ENCODE assay signal across 8 cellular contexts in the genomic region with DNA sequence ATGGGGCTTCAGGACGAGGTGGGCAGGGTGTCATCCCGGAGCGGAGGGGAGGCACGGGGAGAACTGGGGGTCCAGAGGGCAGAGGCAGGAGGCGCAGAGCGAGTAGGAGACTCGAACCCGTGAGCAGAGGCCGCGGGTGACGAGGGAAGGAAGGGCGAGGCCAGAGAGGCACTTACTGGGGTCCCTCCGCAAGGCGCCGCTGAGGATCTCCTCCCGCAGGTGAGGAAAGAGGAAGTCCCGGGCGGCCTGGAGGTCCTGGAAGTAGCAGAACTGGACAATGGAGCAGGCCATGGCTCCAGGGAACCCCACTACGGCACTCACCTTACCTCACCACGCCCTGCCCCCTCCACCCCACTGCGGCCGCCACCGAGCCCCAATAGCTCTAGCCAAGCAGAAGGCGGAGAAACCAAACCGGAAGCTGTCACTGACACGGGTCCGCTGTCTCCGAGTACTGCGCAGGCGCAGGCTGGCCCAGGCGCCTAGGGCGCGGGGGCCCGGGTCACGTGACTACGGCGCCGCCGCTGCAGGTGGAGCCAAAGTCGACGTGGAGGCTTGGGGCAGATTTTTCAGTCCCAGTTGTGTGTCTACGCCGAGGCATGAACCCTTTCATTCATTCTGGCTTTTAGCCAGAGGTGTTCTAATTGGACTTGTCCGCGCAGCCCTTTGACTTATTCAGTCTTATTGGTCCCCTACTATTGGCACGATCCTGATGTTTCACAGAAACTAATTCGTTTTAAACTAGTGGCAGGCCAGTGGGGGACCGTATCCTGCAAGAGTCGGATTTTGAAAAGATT. TPM values are rescaled to one million over a fixed set of nuclear protein-coding genes. Genes with fewer than 3 reads are reported as not detected.
DNase-seq lines count a peak whose midpoint lies in the region; ATAC-seq and TF ChIP-seq lines count a peak whose summit lies in the region.

A gene with protein sequence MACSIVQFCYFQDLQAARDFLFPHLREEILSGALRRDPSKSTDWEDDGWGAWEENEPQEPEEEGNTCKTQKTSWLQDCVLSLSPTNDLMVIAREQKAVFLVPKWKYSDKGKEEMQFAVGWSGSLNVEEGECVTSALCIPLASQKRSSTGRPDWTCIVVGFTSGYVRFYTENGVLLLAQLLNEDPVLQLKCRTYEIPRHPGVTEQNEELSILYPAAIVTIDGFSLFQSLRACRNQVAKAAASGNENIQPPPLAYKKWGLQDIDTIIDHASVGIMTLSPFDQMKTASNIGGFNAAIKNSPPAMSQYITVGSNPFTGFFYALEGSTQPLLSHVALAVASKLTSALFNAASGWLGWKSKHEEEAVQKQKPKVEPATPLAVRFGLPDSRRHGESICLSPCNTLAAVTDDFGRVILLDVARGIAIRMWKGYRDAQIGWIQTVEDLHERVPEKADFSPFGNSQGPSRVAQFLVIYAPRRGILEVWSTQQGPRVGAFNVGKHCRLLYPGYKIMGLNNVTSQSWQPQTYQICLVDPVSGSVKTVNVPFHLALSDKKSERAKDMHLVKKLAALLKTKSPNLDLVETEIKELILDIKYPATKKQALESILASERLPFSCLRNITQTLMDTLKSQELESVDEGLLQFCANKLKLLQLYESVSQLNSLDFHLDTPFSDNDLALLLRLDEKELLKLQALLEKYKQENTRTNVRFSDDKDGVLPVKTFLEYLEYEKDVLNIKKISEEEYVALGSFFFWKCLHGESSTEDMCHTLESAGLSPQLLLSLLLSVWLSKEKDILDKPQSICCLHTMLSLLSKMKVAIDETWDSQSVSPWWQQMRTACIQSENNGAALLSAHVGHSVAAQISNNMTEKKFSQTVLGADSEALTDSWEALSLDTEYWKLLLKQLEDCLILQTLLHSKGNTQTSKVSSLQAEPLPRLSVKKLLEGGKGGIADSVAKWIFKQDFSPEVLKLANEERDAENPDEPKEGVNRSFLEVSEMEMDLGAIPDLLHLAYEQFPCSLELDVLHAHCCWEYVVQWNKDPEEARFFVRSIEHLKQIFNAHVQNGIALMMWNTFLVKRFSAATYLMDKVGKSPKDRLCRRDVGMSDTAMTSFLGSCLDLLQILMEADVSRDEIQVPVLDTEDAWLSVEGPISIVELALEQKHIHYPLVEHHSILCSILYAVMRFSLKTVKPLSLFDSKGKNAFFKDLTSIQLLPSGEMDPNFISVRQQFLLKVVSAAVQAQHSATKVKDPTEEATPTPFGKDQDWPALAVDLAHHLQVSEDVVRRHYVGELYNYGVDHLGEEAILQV (N-terminal part only) (minus strand): TSS at position 407 of the 794 bp plus-strand sequence. CDS start 116 bp downstream, at position 291.

- ATAC-seq in GM19397 (IDR thresholded peaks at IDR 0.05; ENCODE audit: unreplicated experiment) (peak; percentile 97), HG03565 (IDR thresholded peaks at IDR 0.05; ENCODE audit: unreplicated experiment) (peak; percentile 97), right lobe of liver (peak; percentile 96 to 98 (median 97))

- H3K9ac ChIP-seq in duodenal mucosa (ENCODE audit: low read depth in 1 of 2, low read length in 2 of 2) = peak within 1 kb of the TSS; percentile 97 to 98

- intact Hi-C loops in right lobe of liver (cut with DNase I) = no loop called here

- DNase-seq in CD1c-positive myeloid dendritic cell (ENCODE audit: extremely low spot score) = peak; percentile 97
- DNase-seq in NCI-H748 treated with DMSO at 0.1 percent for 48 hours (lab: John Stamatoyannopoulos, UW) = peak; percentile 88
- DNase-seq in activated CD4-positive, alpha-beta T cell treated with anti-CD3 and anti-CD28 coated beads, Interleukin-2, amount 50 U/mL, for 24 hours (ENCODE audit: low read depth in 1 of 2, low spot score in 1 of 2) = peak; percentile 88 to 97
- DNase-seq in right lobe of liver = peak; percentile 96 to 97 (median 97)
- DNase-seq in stimulated activated CD4-positive, alpha-beta T cell treated with anti-CD3 and anti-CD28 coated beads, Interleukin-4, amount 100 ng/mL, for 4 hours = peak; percentile 96

- H3K36me3 ChIP-seq in duodenal mucosa (ENCODE audit: control insufficient read depth in 1 of 2, insufficient read depth in 2 of 2, low read length in 2 of 2) (peaks cover 0 to 6% of the 10 kb centered on the region in 2 donors), right lobe of liver (no peaks in the 10 kb centered on the region)

- H3K4me3 ChIP-seq in duodenal mucosa (ENCODE audit: low read depth in 1 of 2, low read length in 2 of 2) (peak within 1 kb of the TSS; percentile 87 to 99), right lobe of liver (peak within 1 kb of the TSS; percentile 88 to 97 (median 92))

- peaks cover 16 to 28% of the 10 kb centered on the region in 2 donors for H3K4me1 ChIP-seq in duodenal mucosa (ENCODE audit: control insufficient read depth in 1 of 2, insufficient read depth in 2 of 2, low read length in 2 of 2)
- peaks cover 0 to 25% (median 10%) of the 10 kb centered on the region in 4 donors for H3K4me1 ChIP-seq in right lobe of liver

- WGBS in right lobe of liver (ENCODE audit: insufficient coverage, low coverage, low lambda C conversion rate, missing lambda C conversion rate) = under 1% methylated on average over 27 of the region's 49 CpGs

- peak; percentile 81 for TF ChIP-seq POLR2A in right lobe of liver (IDR thresholded peaks at IDR 0.05)

- H3K9me3 ChIP-seq in duodenal mucosa (ENCODE audit: control insufficient read depth in 1 of 2, low read length in 2 of 2) (no peaks in the 10 kb centered on the region), right lobe of liver (no peaks in the 10 kb centered on the region)

- H3K27me3 ChIP-seq in duodenal mucosa (ENCODE audit: control insufficient read depth in 1 of 2, insufficient read depth in 2 of 2, low read length in 2 of 2) (no peaks in the 10 kb centered on the region), right lobe of liver (no peaks in the 10 kb centered on the region)

- peak within 1 kb of the TSS; percentile 75 for H3K27ac ChIP-seq in duodenal mucosa (ENCODE audit: low read depth, low read length)
- peak within 1 kb of the TSS; percentile 83 to 91 (median 89) for H3K27ac ChIP-seq in right lobe of liver

- no peak for TF ChIP-seq CTCF in right lobe of liver (IDR thresholded peaks at IDR 0.05)

RNA-seq across cellular contexts. Expression of the gene that starts here (rescaled TPM):
- 10 to 100 TPM; 13.3 to 20.4 (median 18.4) TPM for total RNA-seq in right lobe of liver

Comparison
In these comparisons a context has a peak if more than half of its experiments do, and no peak if none do; other contexts are left out.
1. Peak in every context shown above with its lines: DNase-seq, ATAC-seq, H3K4me3 ChIP-seq and H3K27ac ChIP-seq.